Comparison of ENCODE assay signal across 12 cellular contexts in genomic region chr17:47199627-47200324, GRCh38. TPM values are rescaled to one million over a fixed set of nuclear protein-coding genes. Genes with fewer than 3 reads are reported as not detected.
DNase-seq lines count a peak whose midpoint lies in the region; ATAC-seq, FAIRE-seq and TF ChIP-seq lines count a peak whose summit lies in the region.
"Had no signal": no experiment of that assay in that cellular context is flagged by ENCODE, and none has a peak within 500 bp of the region (broad histone marks: within the 10 kb centered on the region; RNA-seq: fewer than 3 reads in every experiment).

No MANE protein-coding gene starts in this region.

- peaks cover 0 to 40% (median 7%) of the 10 kb centered on the region in 11 experiments; a peak in 10 of 22 replicates for H3K27me3 ChIP-seq in BLaER1 treated with 17β-estradiol and CSF1 and Interleukin-3, amounts not matched to agents 10 nM and 100 nM
- H3K27me3 ChIP-seq in OCI-LY1 (ENCODE audit: insufficient read depth, low read length) (no peaks in the 10 kb centered on the region), foreskin keratinocyte (no peaks in the 10 kb centered on the region), small intestine (ENCODE audit: control insufficient read depth in 2 of 2, insufficient read depth in 2 of 2, low read length in 2 of 2) (no peaks in the 10 kb centered on the region)
- H3K27me3 ChIP-seq: brain microvascular endothelial cell, SJCRH30 had no signal

- H3K36me3 Mint-ChIP-seq in natural killer cell treated with Interleukin-12 subunit alpha and Interleukin-12 subunit beta and Interleukin-15 and Interleukin-18, amount 100 ng/mL, for 72 hours = no peaks in the 10 kb centered on the region

- peak overlapping the region in 1 of 2 donors; percentile 65 for H3K27ac Mint-ChIP-seq in natural killer cell treated with Interleukin-12 subunit alpha and Interleukin-12 subunit beta and Interleukin-15 and Interleukin-18, amount 100 ng/mL, for 72 hours

- no peaks in the 10 kb centered on the region for H3K9me2 ChIP-seq in OCI-LY1 (ENCODE audit: low read depth, low read length)

- peaks cover 4% of the 10 kb centered on the region; the same call in 1 of the 2 replicates for H3F3A ChIP-seq in OCI-LY1 (ENCODE audit: insufficient read depth, low read length)

- peak; percentile 89 for FAIRE-seq in GM18507 (lab: Jason Lieb, UNC)
- no peak for FAIRE-seq in small intestine (lab: Jason Lieb, UNC)
- FAIRE-seq: endothelial cell of umbilical vein had no signal

- no peaks in the 10 kb centered on the region for H3K36me3 ChIP-seq in BLaER1 treated with 17β-estradiol and CSF1 and Interleukin-3, amounts not matched to agents 10 nM and 100 nM
- H3K36me3 ChIP-seq in OCI-LY1 (ENCODE audit: insufficient read depth, low read length) (no peaks in the 10 kb centered on the region), small intestine (ENCODE audit: control insufficient read depth in 2 of 2, insufficient read depth in 2 of 2, low read length in 2 of 2) (no peaks in the 10 kb centered on the region)
- H3K36me3 ChIP-seq: brain microvascular endothelial cell, SJCRH30 had no signal

- H4K20me1 ChIP-seq in BLaER1 treated with 17β-estradiol and CSF1 and Interleukin-3, amounts not matched to agents 10 nM and 100 nM = peaks cover 0 to 14% (median 0%) of the 10 kb centered on the region in 11 experiments; a peak in 4 of 22 replicates
- no peaks in the 10 kb centered on the region for H4K20me1 ChIP-seq in OCI-LY1 (ENCODE audit: insufficient read depth, low read length)

- no peak overlapping the region for H3K4me3 Mint-ChIP-seq in natural killer cell treated with Interleukin-12 subunit alpha and Interleukin-12 subunit beta and Interleukin-15 and Interleukin-18, amount 100 ng/mL, for 72 hours

- no peak for DNase-seq in GM18507 (ENCODE audit: extremely low spot score, insufficient read length, low read depth)
- DNase-seq in germinal center (ENCODE audit: low spot score) = peak; percentile 64
- no peak for DNase-seq in natural killer cell treated with Interleukin-12 subunit alpha and Interleukin-12 subunit beta and Interleukin-15 and Interleukin-18, amount 100 ng/mL, for 72 hours (ENCODE audit: low spot score)
- no peak for DNase-seq in foreskin keratinocyte
- no peak for DNase-seq in small intestine
- no peak for DNase-seq in NCI-H2171 (lab: John Stamatoyannopoulos, UW)
- DNase-seq: brain microvascular endothelial cell, SJCRH30 had no signal

- ATAC-seq in natural killer cell treated with Interleukin-12 subunit alpha and Interleukin-12 subunit beta and Interleukin-15 and Interleukin-18, amount 100 ng/mL, for 72 hours = no peak
- ATAC-seq in foreskin keratinocyte = no peak

- no peaks in the 10 kb centered on the region for H3K27me3 Mint-ChIP-seq in natural killer cell treated with Interleukin-12 subunit alpha and Interleukin-12 subunit beta and Interleukin-15 and Interleukin-18, amount 100 ng/mL, for 72 hours

- H3K9ac ChIP-seq in BLaER1 treated with 17β-estradiol and CSF1 and Interleukin-3, amounts not matched to agents 10 nM and 100 nM = peak overlapping the region in 7 of 11 experiments; percentile 4 to 49 (median 12); a peak in 6 of 22 replicates
- H3K9ac ChIP-seq in OCI-LY1 (ENCODE audit: low read length) = peak overlapping the region; percentile 55

- peak overlapping the region in 9 of 11 experiments; percentile 6 to 53 (median 33); a peak in 11 of 22 replicates for H3K27ac ChIP-seq in BLaER1 treated with 17β-estradiol and CSF1 and Interleukin-3, amounts not matched to agents 10 nM and 100 nM
- H3K27ac ChIP-seq in OCI-LY1 (ENCODE audit: low read depth, low read length, poor library complexity, severe bottlenecking) (peak overlapping the region; percentile 91), foreskin keratinocyte (no peak overlapping the region), small intestine (ENCODE audit: low read depth in 1 of 2, low read length in 1 of 2) (peak overlapping the region in 1 of 2 donors; percentile 18)
- H3K27ac ChIP-seq: brain microvascular endothelial cell, SJCRH30 had no signal

- H3K4me3 ChIP-seq in BLaER1 treated with 17β-estradiol and CSF1 and Interleukin-3, amounts not matched to agents 10 nM and 100 nM = peak overlapping the region in 1 of 10 experiments; percentile 43; a peak in 1 of 20 replicates
- H3K4me3 ChIP-seq in OCI-LY1 (ENCODE audit: low read depth, low read length, poor library complexity, severe bottlenecking) (peak overlapping the region; percentile 31), small intestine (ENCODE audit: low read depth in 1 of 2, low read length in 2 of 2) (no peak overlapping the region)
- H3K4me3 ChIP-seq: SJCRH30 had no signal

- H3K79me2 ChIP-seq in OCI-LY1 (ENCODE audit: insufficient read depth, low read length) = no peaks in the 10 kb centered on the region

- peaks cover 17 to 29% of the 10 kb centered on the region in 2 donors for H3K4me1 Mint-ChIP-seq in natural killer cell treated with Interleukin-12 subunit alpha and Interleukin-12 subunit beta and Interleukin-15 and Interleukin-18, amount 100 ng/mL, for 72 hours (ENCODE audit: low read depth in 2 of 2)

- H3K9me3 ChIP-seq in BLaER1 treated with 17β-estradiol and CSF1 and Interleukin-3, amounts not matched to agents 10 nM and 100 nM (replicated peaks in 1 of 11) = peaks cover 0 to 18% (median 9%) of the 10 kb centered on the region in 11 experiments; a peak in 10 of 22 replicates
- peaks cover 3% of the 10 kb centered on the region; the same call in 1 of the 2 replicates for H3K9me3 ChIP-seq in OCI-LY1 (ENCODE audit: low read length)
- no peaks in the 10 kb centered on the region for H3K9me3 ChIP-seq in small intestine (ENCODE audit: control insufficient read depth, low read depth)

- H3K4me2 ChIP-seq in BLaER1 treated with 17β-estradiol and CSF1 and Interleukin-3, amounts not matched to agents 10 nM and 100 nM = peak overlapping the region; percentile 60 to 90 (median 76)
- H3K4me2 ChIP-seq in OCI-LY1 (ENCODE audit: low read length) = peak overlapping the region; percentile 60

- no peak for TF ChIP-seq CTCF in OCI-LY1 (IDR thresholded peaks at IDR 0.05; ENCODE audit: low read length)
- TF ChIP-seq CTCF in foreskin keratinocyte (conservative IDR thresholded peaks at IDR 0.05) = no peak

- H3K9me3 Mint-ChIP-seq in natural killer cell treated with Interleukin-12 subunit alpha and Interleukin-12 subunit beta and Interleukin-15 and Interleukin-18, amount 100 ng/mL, for 72 hours = no peaks in the 10 kb centered on the region

- WGBS in small intestine, 3 donors = 96 to 98% (median 97%) methylated on average over 8 of the region's 8 CpGs

- peaks cover 28 to 47% (median 38%) of the 10 kb centered on the region in 10 experiments for H3K4me1 ChIP-seq in BLaER1 treated with 17β-estradiol and CSF1 and Interleukin-3, amounts not matched to agents 10 nM and 100 nM
- peaks cover 38% of the 10 kb centered on the region for H3K4me1 ChIP-seq in OCI-LY1 (ENCODE audit: insufficient read depth, low read length, severe bottlenecking)
- H3K4me1 ChIP-seq in foreskin keratinocyte = no peaks in the 10 kb centered on the region
- H3K4me1 ChIP-seq in small intestine (ENCODE audit: control insufficient read depth in 2 of 2, insufficient read depth in 1 of 2, low read depth in 1 of 2, low read length in 1 of 2) = peaks cover 0 to 2% of the 10 kb centered on the region in 2 donors

- peak overlapping the region; percentile 84 for H2AFZ ChIP-seq in OCI-LY1 (ENCODE audit: low read length)

RNA-seq across cellular contexts. Expression of gene MYL4, which starts 9.4 kb away (rescaled TPM):
- 1 to 10 TPM in 1 of 2 donors, under 1 TPM in 1; 0.92 to 1.1 TPM for total RNA-seq in natural killer cell treated with Interleukin-12 subunit alpha and Interleukin-12 subunit beta and Interleukin-15 and Interleukin-18, amount 100 ng/mL, for 72 hours
- not detected in 2 replicates for total RNA-seq in foreskin keratinocyte
- not detected in 2 replicates for polyA plus RNA-seq in foreskin keratinocyte
- polyA plus RNA-seq in small intestine = under 1 TPM in 1 of 3 donors, not detected in 2; 0.31 TPM
- total RNA-seq: HT1080 had no signal

RNA-seq across cellular contexts. Expression of gene CDC27, which starts 10.7 kb away (rescaled TPM):
- 100 to 1,000 TPM; 134 to 141 TPM for total RNA-seq in natural killer cell treated with Interleukin-12 subunit alpha and Interleukin-12 subunit beta and Interleukin-15 and Interleukin-18, amount 100 ng/mL, for 72 hours
- 85.7 and 86.5 TPM in 2 replicates for total RNA-seq in foreskin keratinocyte
- polyA plus RNA-seq in foreskin keratinocyte = 30.0 and 33.6 TPM in 2 replicates
- polyA plus RNA-seq in small intestine = 10 to 100 TPM in 2 of 3 donors, 1 to 10 TPM in 1; 5.9 to 25.2 (median 13.9) TPM

RNA-seq across cellular contexts. Expression of gene ITGB3, which starts 53.9 kb away (rescaled TPM):
- total RNA-seq in natural killer cell treated with Interleukin-12 subunit alpha and Interleukin-12 subunit beta and Interleukin-15 and Interleukin-18, amount 100 ng/mL, for 72 hours = under 1 TPM in 1 of 2 donors, not detected in 1; 0.39 TPM
- total RNA-seq in foreskin keratinocyte = 0.04 and 0.20 TPM in 2 replicates
- 0.01 TPM in 1 of 2 replicates, not detected in the other for polyA plus RNA-seq in foreskin keratinocyte
- polyA plus RNA-seq in small intestine = 1 to 10 TPM in 1 of 3 donors, under 1 TPM in 2; 0.54 to 4.8 (median 0.67) TPM
